In genomic region chr17:82655523-82655922, GRCh38 we compare ENCODE assay signal across 22 cellular contexts. TPM values are rescaled to one million over a fixed set of nuclear protein-coding genes. Genes with fewer than 3 reads are reported as not detected.
DNase-seq lines count a peak whose midpoint lies in the region; ATAC-seq, FAIRE-seq and TF ChIP-seq lines count a peak whose summit lies in the region.
"Had no signal": no experiment of that assay in that cellular context is flagged by ENCODE, and none has a peak within 500 bp of the region (broad histone marks: within the 10 kb centered on the region; RNA-seq: fewer than 3 reads in every experiment).

No MANE protein-coding gene starts in this region.

- H3K4me3 Mint-ChIP-seq in stimulated activated memory B cell treated with anti-CD40 and anti-IgM and Interleukin-4, amounts not matched to agents 10 μg/mL and 1 μg/mL and 100 μg/mL, for 72 hours = no peak overlapping the region
- H3K4me3 Mint-ChIP-seq: activated CD8-positive, alpha-beta T cell treated with anti-CD3 and anti-CD28 coated beads, Interleukin-2, amount 10 ng/mL, durations not matched to agents 7 days and 5 days; CD8-positive, alpha-beta T cell; neural crest cell had no signal

- peak overlapping the region; percentile 58 for H3K27ac Mint-ChIP-seq in stimulated activated memory B cell treated with anti-CD40 and anti-IgM and Interleukin-4, amounts not matched to agents 10 μg/mL and 1 μg/mL and 100 μg/mL, for 72 hours
- H3K27ac Mint-ChIP-seq: activated CD8-positive, alpha-beta T cell treated with anti-CD3 and anti-CD28 coated beads, Interleukin-2, amount 10 ng/mL, durations not matched to agents 7 days and 5 days; CD8-positive, alpha-beta T cell had no signal

- peaks cover 8% of the 10 kb centered on the region for H3K9me3 ChIP-seq in K562 (replicated peaks; ENCODE audit: control insufficient read depth, insufficient read depth, low read depth, low read length)

- H3K27ac ChIP-seq in K562 (ENCODE audit: extremely low read depth, low read depth, low read length) = no peak overlapping the region
- H3K27ac ChIP-seq: foreskin keratinocyte, SK-N-MC had no signal

- no peaks in the 10 kb centered on the region for H3K79me2 ChIP-seq in K562 (ENCODE audit: control insufficient read depth, insufficient read depth, low read length)

- peaks cover 0 to 8% of the 10 kb centered on the region in 2 experiments; a peak in 1 of 5 replicates for H3K27me3 ChIP-seq in K562 (ENCODE audit: control insufficient read depth in 2 of 2, insufficient read depth in 2 of 2, low read length in 2 of 2)
- H3K27me3 ChIP-seq: dorsolateral prefrontal cortex, foreskin keratinocyte had no signal

- in situ Hi-C loops in K562 (cut with MboI) = no loop called here

- H3K4me1 Mint-ChIP-seq in stimulated activated memory B cell treated with anti-CD40 and anti-IgM and Interleukin-4, amounts not matched to agents 10 μg/mL and 1 μg/mL and 100 μg/mL, for 72 hours = peaks cover 4% of the 10 kb centered on the region
- H3K4me1 Mint-ChIP-seq: neural crest cell had no signal

- 0 out of 2 replicates have a peak overlapping the region, but pooled peaks have one; percentile 30 for H2AFZ ChIP-seq in K562 (ENCODE audit: low read depth, low read length)

- 34% methylated on average over 11 of the region's 13 CpGs for WGBS in K562 (ENCODE audit: insufficient coverage, low coverage, missing lambda C conversion rate)

- H3K4me1 ChIP-seq in K562 (replicated peaks in 1 of 2; ENCODE audit: control insufficient read depth in 2 of 2, insufficient read depth in 2 of 2, low read length in 2 of 2) = peaks cover 0 to 15% of the 10 kb centered on the region in 2 experiments; a peak in 2 of 5 replicates
- H3K4me1 ChIP-seq: foreskin keratinocyte had no signal

- H3K27me3 Mint-ChIP-seq in stimulated activated memory B cell treated with anti-CD40 and anti-IgM and Interleukin-4, amounts not matched to agents 10 μg/mL and 1 μg/mL and 100 μg/mL, for 72 hours = no peaks in the 10 kb centered on the region

- no peaks in the 10 kb centered on the region for H3K9me3 Mint-ChIP-seq in stimulated activated memory B cell treated with anti-CD40 and anti-IgM and Interleukin-4, amounts not matched to agents 10 μg/mL and 1 μg/mL and 100 μg/mL, for 72 hours
- H3K9me3 Mint-ChIP-seq: CD8-positive, alpha-beta T cell; neural crest cell had no signal

- TF ChIP-seq RAD21 in K562 (CRISPR knock-in tag; conservative IDR thresholded peaks at IDR 0.05 in 1 of 2, IDR thresholded peaks at IDR 0.05 in 1 of 2) = no peak

- intact Hi-C loops in K562 (cut with micrococcal nuclease) = no loop called here

- TF ChIP-seq CTCF in K562 (IDR thresholded peaks at IDR 0.05 in 2 of 3, conservative IDR thresholded peaks at IDR 0.05 in 1 of 3; ENCODE audit: insufficient read depth in 2 of 3, low read depth in 1 of 3, low read length in 3 of 3) = no peak

- DNase-seq in GM12892 (ENCODE audit: insufficient read length) (no peak), K562 (ENCODE audit: extremely low read depth in 1 of 4, low spot score in 3 of 4) (no peak), mucosa of gallbladder (ENCODE audit: low spot score) (peak; percentile 60), HCEC 1CT (no peak), RCC 7860 (ENCODE audit: low spot score) (no peak), NCI-H1930 (lab: John Stamatoyannopoulos, UW) (no peak)
- no peak for DNase-seq in activated CD4-positive, CD25-positive, alpha-beta regulatory T cell (lab: John Stamatoyannopoulos, UW)
- DNase-seq: activated CD8-positive, alpha-beta T cell treated with anti-CD3 and anti-CD28 coated beads, Interleukin-2, amount 10 ng/mL, durations not matched to agents 7 days and 5 days; activated naive CD4-positive, alpha-beta T cell; activated T-cell treated with anti-CD3 and anti-CD28 coated beads, Interleukin-2, amount 50 U/mL, for 1 hour; amniotic stem cell; CD8-positive, alpha-beta T cell; foreskin keratinocyte; NCI-H187 treated with DMSO at 0.1 percent for 48 hours; NCI-H2227 treated with DMSO at 0.1 percent for 48 hours; NCI-H774 had no signal

- ATAC-seq in K562 = no peak
- ATAC-seq in stimulated activated memory B cell treated with anti-CD40 and anti-IgM and Interleukin-4, amounts not matched to agents 10 μg/mL and 1 μg/mL and 100 μg/mL, for 72 hours = no peak
- ATAC-seq: activated CD4-positive, CD25-positive, alpha-beta regulatory T cell treated with anti-CD3 and anti-CD28 coated beads, Interleukin-2, amount 50 U/mL, for 24 hours; activated CD8-positive, alpha-beta T cell treated with anti-CD3 and anti-CD28 coated beads, Interleukin-2, amount 10 ng/mL, durations not matched to agents 7 days and 5 days; CD8-positive, alpha-beta T cell; foreskin keratinocyte; Panc1 had no signal

- H3K4me2 ChIP-seq in K562 (ENCODE audit: insufficient read depth, low read length) = no peak overlapping the region

- no peak for TF ChIP-seq POLR2A in GM12892 (IDR thresholded peaks at IDR 0.05; ENCODE audit: low read depth, low read length)
- no peak for TF ChIP-seq POLR2A in K562 (conservative IDR thresholded peaks at IDR 0.05)

- no peak overlapping the region for H3K9ac ChIP-seq in K562 (ENCODE audit: insufficient read depth in 1 of 2, low read depth in 2 of 2, low read length in 2 of 2)

- no peaks in the 10 kb centered on the region for H4K20me1 ChIP-seq in K562 (replicated peaks; ENCODE audit: control insufficient read depth, insufficient read depth, low read length)

- POLR2A ChIA-PET in K562 (lab: Yijun Ruan, JAX) = interaction anchor here (0.6 kb wide), 1 partner anchor 106 kb away, joined by 4 read pairs; no protein-coding TSS in a partner anchor

- no peaks in the 10 kb centered on the region for H3K36me3 ChIP-seq in K562 (ENCODE audit: control insufficient read depth, insufficient read depth, low read length)

- FAIRE-seq in GM12892 (lab: Jason Lieb, UNC) (peak; percentile 30), K562 (lab: Jason Lieb, UNC) (no peak), RCC 7860 (lab: Jason Lieb, UNC) (no peak)

- H3K9me1 ChIP-seq in K562 (ENCODE audit: control insufficient read depth, insufficient read depth, low read length) = no peaks in the 10 kb centered on the region

- TF ChIP-seq EP300 in K562 (IDR thresholded peaks at IDR 0.05; ENCODE audit: low read length) = no peak

- H3K4me3 ChIP-seq in K562 = no peak overlapping the region
- H3K4me3 ChIP-seq: dorsolateral prefrontal cortex, SK-N-MC had no signal

- no TSS peak for BruUV-seq in K562 (replicated peaks; lab: Mats Ljungman, UMichigan)

- H3K36me3 Mint-ChIP-seq in stimulated activated memory B cell treated with anti-CD40 and anti-IgM and Interleukin-4, amounts not matched to agents 10 μg/mL and 1 μg/mL and 100 μg/mL, for 72 hours = peaks cover 4% of the 10 kb centered on the region

- CTCF ChIA-PET in K562 (lab: Yijun Ruan, JAX; ENCODE audit: low intra/inter-chr PET ratio) = no interaction called here

TF ChIP-seq in K562, 482 proteins besides CTCF, POLR2A, EP300 and RAD21 (continues in another document):
- no peak for TF ChIP-seq CCNT2 (IDR thresholded peaks at IDR 0.05; ENCODE audit: borderline replicate concordance, extremely low read depth, insufficient read length, low read depth, low read length)

RNA-seq across cellular contexts. Expression of gene WDR45B, which starts 7.3 kb away (rescaled TPM):
- polyA plus RNA-seq in GM12892 (2012; ENCODE audit: missing spikeins) = 36.7 TPM
- 83.1 and 109 TPM in 2 replicates for total RNA-seq in K562 (2011; cell fraction: chromatin; rRNA removed; ENCODE audit: low replicate concordance)
- total RNA-seq in K562 (2011; cell fraction: nucleolus; rRNA removed) = 50.1 and 60.7 TPM in 2 replicates
- 83.7 and 86.3 TPM in 2 replicates for total RNA-seq in K562 (2011; cell fraction: nucleoplasm; rRNA removed)
- total RNA-seq in K562 (2014; rRNA removed) (30.6 and 36.8 TPM in 2 replicates), K562 (2014; rRNA removed; fragmentation: Illumina TruSeq; extraction: Trizol) (27.9 and 30.0 TPM in 2 replicates), K562 (2015; rRNA removed; fragmentation: Illumina TruSeq; extraction: Trizol) (35.2 and 35.9 TPM in 2 replicates), K562 (2021) (35.8 and 38.3 TPM in 2 replicates), mucosa of gallbladder (86.6 TPM)
- polyA plus RNA-seq in K562 (2011; rRNA removed) (74.4 and 75.8 TPM in 2 replicates), K562 (2014; fragmentation: Illumina TruSeq; extraction: Trizol) (39.2 and 40.0 TPM in 2 replicates), K562 (2014; fragmentation: Nextera tagmentation; extraction: Ambion mirVana) (1 to 10 TPM in 1 of 2 experiments, under 1 TPM in 1; 0.72 to 1.9 TPM), K562 (2014; rRNA removed) (43.1 and 46.1 TPM in 2 replicates)
- polyA plus RNA-seq in K562 (2011; cell fraction: cytosol; rRNA removed) = 58.3 and 60.5 TPM in 2 replicates
- 106 and 133 TPM in 2 replicates for polyA plus RNA-seq in K562 (2011; cell fraction: nucleus; rRNA removed)
- 38.1 and 40.3 TPM in 2 replicates for polyA plus RNA-seq in K562 (2012)
- 37.0 and 42.6 TPM in 2 replicates for polyA minus RNA-seq in K562 (2011; rRNA and poly(A)+ RNA removed)
- 28.9 and 36.0 TPM in 2 replicates for polyA minus RNA-seq in K562 (2011; cell fraction: cytosol; rRNA and poly(A)+ RNA removed)
- 29.6 and 30.9 TPM in 2 replicates for polyA minus RNA-seq in K562 (2011; cell fraction: nucleus; rRNA and poly(A)+ RNA removed)

RNA-seq across cellular contexts. Expression of gene RAB40B, which starts 43.0 kb away (rescaled TPM):
- 1.4 TPM for polyA plus RNA-seq in GM12892 (2012; ENCODE audit: missing spikeins)
- 4.8 and 7.6 TPM in 2 replicates for total RNA-seq in K562 (2011; cell fraction: chromatin; rRNA removed; ENCODE audit: low replicate concordance)
- 3.3 and 3.8 TPM in 2 replicates for total RNA-seq in K562 (2011; cell fraction: nucleolus; rRNA removed)
- 1.7 and 5.0 TPM in 2 replicates for total RNA-seq in K562 (2011; cell fraction: nucleoplasm; rRNA removed)
- total RNA-seq in K562 (2014; rRNA removed) (2.0 and 6.2 TPM in 2 replicates), K562 (2014; rRNA removed; fragmentation: Illumina TruSeq; extraction: Trizol) (0.99 and 1.1 TPM in 2 replicates), K562 (2015; rRNA removed; fragmentation: Illumina TruSeq; extraction: Trizol) (0.64 and 1.2 TPM in 2 replicates), K562 (2021) (3.6 and 3.8 TPM in 2 replicates), mucosa of gallbladder (27.6 TPM)
- polyA plus RNA-seq in K562 (2011; rRNA removed) (2.5 and 2.7 TPM in 2 replicates), K562 (2014; fragmentation: Illumina TruSeq; extraction: Trizol) (1.4 and 3.2 TPM in 2 replicates), K562 (2014; fragmentation: Nextera tagmentation; extraction: Ambion mirVana) (under 1 TPM; 0.13 to 0.38 TPM), K562 (2014; rRNA removed) (3.2 and 4.6 TPM in 2 replicates)
- polyA plus RNA-seq in K562 (2011; cell fraction: cytosol; rRNA removed) = 4.3 and 9.2 TPM in 2 replicates
- 3.6 and 6.3 TPM in 2 replicates for polyA plus RNA-seq in K562 (2011; cell fraction: nucleus; rRNA removed)
- 3.7 and 4.9 TPM in 2 replicates for polyA plus RNA-seq in K562 (2012)
- 0.56 and 0.60 TPM in 2 replicates for polyA minus RNA-seq in K562 (2011; rRNA and poly(A)+ RNA removed)
- 1.2 and 3.5 TPM in 2 replicates for polyA minus RNA-seq in K562 (2011; cell fraction: cytosol; rRNA and poly(A)+ RNA removed)
- 1.9 and 2.1 TPM in 2 replicates for polyA minus RNA-seq in K562 (2011; cell fraction: nucleus; rRNA and poly(A)+ RNA removed)
